In genomic region chr7:43700059-43700501, GRCh38 we compare ENCODE assay signal across 8 cellular contexts. TPM values are rescaled to one million over a fixed set of nuclear protein-coding genes. Genes with fewer than 3 reads are reported as not detected.
A peak's percentile ranks its signal among the peaks of the same experiment; 100 is the strongest.
DNase-seq lines count a peak whose midpoint lies in the region; FAIRE-seq and TF ChIP-seq lines count a peak whose summit lies in the region.

No MANE protein-coding gene starts in this region.

- no peak overlapping the region for H3K27ac ChIP-seq in 22Rv1

- peak; percentile 91 for FAIRE-seq in G401.6 (lab: Jason Lieb, UNC)

- no peak overlapping the region for H3K4me3 ChIP-seq in fibroblast of the aortic adventitia (ENCODE audit: low read depth, low read length)

- peak; percentile 43 for DNase-seq in MV-4-11 (lab: John Stamatoyannopoulos, UW)
- peak; percentile 11 for DNase-seq in SKM-1 treated with dmso at 0.1 percent for 144 hours (lab: John Stamatoyannopoulos, UW; ENCODE audit: unreplicated experiment)
- peak; percentile 90 for DNase-seq in fibroblast of the aortic adventitia (ENCODE audit: low read depth)
- peak; percentile 86 for DNase-seq in pons (ENCODE audit: low spot score)
- DNase-seq in activated gamma-delta T cell treated with Interleukin-2 at 50 U/mL for 16 hours, result no peak
- DNase-seq in activated naive CD4-positive, alpha-beta T cell treated with Interleukin-2 at 50 U/mL for 16 hours, result no peak

- TF ChIP-seq CTCF in 22Rv1 (IDR thresholded peaks at IDR 0.05) (peak; percentile 95), fibroblast of the aortic adventitia (IDR thresholded peaks at IDR 0.05; ENCODE audit: insufficient read depth, low read length) (peak; percentile 54)

RNA-seq across cellular contexts. Expression of gene COA1, which starts 29.2 kb away (rescaled TPM):
- total RNA-seq in fibroblast of the aortic adventitia (ENCODE audit: low replicate concordance), result 13.2 and 71.4 TPM in 2 replicates

RNA-seq across cellular contexts. Expression of gene BLVRA, which starts 58.4 kb away (rescaled TPM):
- total RNA-seq in fibroblast of the aortic adventitia (ENCODE audit: low replicate concordance), result 24.0 and 60.3 TPM in 2 replicates

Comparison
In these comparisons a context has a peak if more than half of its experiments do, and no peak if none do; other contexts are left out.
1. DNase-seq: peak in MV-4-11 (single experiment), SKM-1 treated with dmso at 0.1 percent for 144 hours (single experiment), fibroblast of the aortic adventitia (single experiment) and pons (single experiment); none in activated gamma-delta T cell treated with Interleukin-2 at 50 U/mL for 16 hours (single experiment) and activated naive CD4-positive, alpha-beta T cell treated with Interleukin-2 at 50 U/mL for 16 hours (single experiment).